10 cellular contexts compared by ENCODE assay signal in genomic region chr4:15920723-15921591, GRCh38. TPM values are rescaled to one million over a fixed set of nuclear protein-coding genes. Genes with fewer than 3 reads are reported as not detected.
A peak's percentile ranks its signal among the peaks of the same experiment; 100 is the strongest.
DNase-seq lines count a peak whose midpoint lies in the region; ATAC-seq and TF ChIP-seq lines count a peak whose summit lies in the region.
"Had no signal": no experiment of that assay in that cellular context is flagged by ENCODE, and none has a peak within 500 bp of the region (broad histone marks: within the 10 kb centered on the region; RNA-seq: fewer than 3 reads in every experiment).

No MANE protein-coding gene starts in this region.

- H3K4me3 Mint-ChIP-seq in activated naive CD8-positive, alpha-beta T cell treated with anti-CD3 and anti-CD28 coated beads, Interleukin-2, amount 50 U/mL, for 24 hours = no peak overlapping the region
- H3K4me3 Mint-ChIP-seq in activated naive CD8-positive, alpha-beta T cell treated with anti-CD3 and anti-CD28 coated beads for 36 hours = no peak overlapping the region

- TF ChIP-seq EP300 in upper lobe of left lung (IDR thresholded peaks at IDR 0.05) = peak in 1 of 4 donors; percentile 18

- ATAC-seq in activated naive CD8-positive, alpha-beta T cell treated with anti-CD3 and anti-CD28 coated beads, Interleukin-2, amount 50 U/mL, for 24 hours = peak; percentile 24
- peak; percentile 78 to 96 for ATAC-seq in left cardiac atrium
- ATAC-seq in upper lobe of left lung (ENCODE audit: low FRiP score in 2 of 2) = peak; percentile 72 to 74
- no peak for ATAC-seq in GM21576 (IDR thresholded peaks at IDR 0.05; ENCODE audit: unreplicated experiment)
- no peak for ATAC-seq in GM19452 (IDR thresholded peaks at IDR 0.05; ENCODE audit: unreplicated experiment)
- ATAC-seq in HG03521 (IDR thresholded peaks at IDR 0.05; ENCODE audit: unreplicated experiment) = no peak

- intact Hi-C loops in left cardiac atrium (cut with DNase I) = no loop called here

- peaks cover 11% of the 10 kb centered on the region for H3K27me3 Mint-ChIP-seq in activated naive CD8-positive, alpha-beta T cell treated with anti-CD3 and anti-CD28 coated beads, Interleukin-2, amount 50 U/mL, for 24 hours
- peaks cover 17% of the 10 kb centered on the region for H3K27me3 Mint-ChIP-seq in activated naive CD8-positive, alpha-beta T cell treated with anti-CD3 and anti-CD28 coated beads for 36 hours

- H3K4me3 ChIP-seq in upper lobe of left lung = no peak overlapping the region
- H3K4me3 ChIP-seq: SK-N-MC had no signal

- H3K36me3 Mint-ChIP-seq in activated naive CD8-positive, alpha-beta T cell treated with anti-CD3 and anti-CD28 coated beads, Interleukin-2, amount 50 U/mL, for 24 hours (ENCODE audit: low read depth) = no peaks in the 10 kb centered on the region
- H3K36me3 Mint-ChIP-seq in activated naive CD8-positive, alpha-beta T cell treated with anti-CD3 and anti-CD28 coated beads for 36 hours = no peaks in the 10 kb centered on the region

- no peak overlapping the region for H3K27ac Mint-ChIP-seq in activated naive CD8-positive, alpha-beta T cell treated with anti-CD3 and anti-CD28 coated beads, Interleukin-2, amount 50 U/mL, for 24 hours
- no peak overlapping the region for H3K27ac Mint-ChIP-seq in activated naive CD8-positive, alpha-beta T cell treated with anti-CD3 and anti-CD28 coated beads for 36 hours

- H3K4me1 Mint-ChIP-seq in activated naive CD8-positive, alpha-beta T cell treated with anti-CD3 and anti-CD28 coated beads, Interleukin-2, amount 50 U/mL, for 24 hours = no peaks in the 10 kb centered on the region
- H3K4me1 Mint-ChIP-seq in activated naive CD8-positive, alpha-beta T cell treated with anti-CD3 and anti-CD28 coated beads for 36 hours = no peaks in the 10 kb centered on the region

- WGBS in upper lobe of left lung, 2 donors = 58 to 81% methylated on average over 4 of the region's 4 CpGs

- H3K27ac ChIP-seq in upper lobe of left lung = no peak overlapping the region
- H3K27ac ChIP-seq: SK-N-MC had no signal

- H3K27me3 ChIP-seq in upper lobe of left lung = no peaks in the 10 kb centered on the region

- no peaks in the 10 kb centered on the region for H3K36me3 ChIP-seq in upper lobe of left lung

- H3K9me3 ChIP-seq in upper lobe of left lung = no peaks in the 10 kb centered on the region

- DNase-seq in activated naive CD8-positive, alpha-beta T cell treated with anti-CD3 and anti-CD28 coated beads, Interleukin-2, amount 50 U/mL, for 24 hours = no peak
- no peak for DNase-seq in activated naive CD8-positive, alpha-beta T cell treated with anti-CD3 and anti-CD28 coated beads for 36 hours
- peak; percentile 70 for DNase-seq in SW480 (ENCODE audit: low spot score)
- DNase-seq in left cardiac atrium = peak; percentile 90
- peak in 1 of 2 donors; percentile 86 for DNase-seq in upper lobe of left lung

- TF ChIP-seq CTCF in upper lobe of left lung (IDR thresholded peaks at IDR 0.05) = no peak

- H3K9me3 Mint-ChIP-seq in activated naive CD8-positive, alpha-beta T cell treated with anti-CD3 and anti-CD28 coated beads, Interleukin-2, amount 50 U/mL, for 24 hours = no peaks in the 10 kb centered on the region
- H3K9me3 Mint-ChIP-seq in activated naive CD8-positive, alpha-beta T cell treated with anti-CD3 and anti-CD28 coated beads for 36 hours = peaks cover 4% of the 10 kb centered on the region

- TF ChIP-seq POLR2A in upper lobe of left lung (IDR thresholded peaks at IDR 0.05) = no peak

- H3K4me1 ChIP-seq in upper lobe of left lung = peaks cover 0 to 4% (median 0%) of the 10 kb centered on the region in 4 donors

RNA-seq across cellular contexts. Expression of gene FGFBP1, which starts 17.6 kb away (rescaled TPM):
- not detected for total RNA-seq in activated naive CD8-positive, alpha-beta T cell treated with anti-CD3 and anti-CD28 coated beads for 36 hours
- not detected for total RNA-seq in left cardiac atrium
- 10 to 100 TPM in 1 of 6 donors, 1 to 10 TPM in 3, not detected in 2; 3.1 to 14.4 (median 4.9) TPM for total RNA-seq in upper lobe of left lung
- total RNA-seq: skeletal muscle tissue had no signal

RNA-seq across cellular contexts. Expression of gene FGFBP2, which starts 42.0 kb away (rescaled TPM):
- 1 to 10 TPM; 8.6 to 8.9 TPM for total RNA-seq in activated naive CD8-positive, alpha-beta T cell treated with anti-CD3 and anti-CD28 coated beads for 36 hours
- total RNA-seq in left cardiac atrium (10 to 100 TPM in 1 of 2 donors, 1 to 10 TPM in 1; 4.4 to 18.5 TPM), upper lobe of left lung (1 to 10 TPM in 5 of 6 donors, not detected in 1; 1.8 to 9.7 (median 3.8) TPM)
- total RNA-seq: skeletal muscle tissue had no signal

Comparison
In these comparisons a context has a peak if more than half of its experiments do, and no peak if none do; other contexts are left out.
1. ATAC-seq: peak in activated naive CD8-positive, alpha-beta T cell treated with anti-CD3 and anti-CD28 coated beads, Interleukin-2, amount 50 U/mL, for 24 hours (single experiment), left cardiac atrium (2 of 2) and upper lobe of left lung (2 of 2); none in GM21576 (single experiment), GM19452 (single experiment) and HG03521 (single experiment).
2. DNase-seq: peak in SW480 (single experiment) and left cardiac atrium (single experiment); none in activated naive CD8-positive, alpha-beta T cell treated with anti-CD3 and anti-CD28 coated beads, Interleukin-2, amount 50 U/mL, for 24 hours (single experiment) and activated naive CD8-positive, alpha-beta T cell treated with anti-CD3 and anti-CD28 coated beads for 36 hours (single experiment).